1 cellular context compared by ENCODE assay signal in the genomic region with DNA sequence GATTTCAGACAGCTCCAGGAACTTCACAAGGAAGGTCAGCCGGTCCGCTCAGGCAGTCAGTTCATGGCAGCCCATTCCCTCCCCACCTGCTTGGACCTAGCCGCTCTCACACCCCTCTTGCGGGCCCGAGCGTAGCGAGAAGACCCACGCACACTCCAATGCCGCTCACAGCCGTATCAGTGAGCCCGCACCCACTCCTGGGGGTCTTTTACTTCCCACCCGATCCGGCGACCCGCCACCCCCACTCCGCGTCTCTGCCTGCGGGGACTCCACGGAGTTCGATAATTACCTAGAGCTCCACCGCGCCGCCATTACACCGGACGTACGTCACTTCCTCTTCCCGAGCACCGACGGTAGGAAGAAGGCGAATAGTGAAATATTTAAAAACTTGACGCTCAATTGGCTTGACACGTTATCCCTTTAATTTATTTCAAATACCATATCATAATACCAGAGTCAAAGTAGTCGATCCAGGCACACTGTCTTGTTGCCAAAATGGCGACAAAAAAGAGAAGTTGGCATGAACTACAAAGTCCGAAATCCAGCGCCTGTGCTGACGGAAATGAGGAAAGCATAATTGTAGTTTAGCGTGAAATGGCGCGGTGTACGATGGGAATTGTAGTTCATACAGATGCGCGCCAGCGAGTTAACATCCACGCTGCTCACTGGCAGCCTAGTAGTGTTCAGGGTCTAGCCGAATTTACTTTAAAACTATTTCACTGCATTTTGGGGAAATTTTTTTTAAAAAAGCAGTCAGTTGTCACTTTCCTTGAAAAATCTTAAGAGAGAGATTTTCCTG.
A peak's percentile ranks its signal among the peaks of the same experiment; 100 is the strongest.
TF ChIP-seq lines count a peak whose summit lies in the region.

A gene (minus strand): TSS at position 517 of the 799 bp plus-strand sequence. CDS start 13,956 bp downstream, outside the sequence.

TF ChIP-seq in HepG2, 621 proteins besides CTCF, POLR2A, EP300 and RAD21 (continued from another document and continues in another):
- TF ChIP-seq ZNF713 (CRISPR knock-in tag; IDR thresholded peaks at IDR 0.05) (peak; percentile 95; the same call in 1 of the 2 replicates), MXD4 (CRISPR knock-in tag; IDR thresholded peaks at IDR 0.05) (peak; percentile 71), TMF1 (CRISPR knock-in tag; IDR thresholded peaks at IDR 0.05; ENCODE audit: low read depth) (0 out of 2 replicates have a peak, but pooled peaks have one; percentile 53), TBL1XR1 (IDR thresholded peaks at IDR 0.05; ENCODE audit: borderline replicate concordance, low read length, partially characterized antibody) (peak; percentile 1), ATAD3A (CRISPR knock-in tag; IDR thresholded peaks at IDR 0.05) (no peak), ZNF564 (CRISPR knock-in tag; IDR thresholded peaks at IDR 0.05) (peak; percentile 78; the same call in 1 of the 2 replicates), ZNF7 (CRISPR knock-in tag; IDR thresholded peaks at IDR 0.05) (no peak), ZNF430 (CRISPR knock-in tag; IDR thresholded peaks at IDR 0.05) (peak; percentile 89; the same call in 1 of the 2 replicates), SALL2 (CRISPR knock-in tag; IDR thresholded peaks at IDR 0.05) (peak; percentile 77), ZNF724P (CRISPR knock-in tag; IDR thresholded peaks at IDR 0.05; ENCODE audit: borderline replicate concordance) (peak; percentile 90; the same call in 1 of the 2 replicates), POGZ (CRISPR knock-in tag; IDR thresholded peaks at IDR 0.05) (peak; percentile 83), KMT2B (CRISPR knock-in tag; IDR thresholded peaks at IDR 0.05) (peak; percentile 98), ZNF775 (CRISPR knock-in tag; IDR thresholded peaks at IDR 0.05; ENCODE audit: borderline replicate concordance) (no peak), AGO1 (IDR thresholded peaks at IDR 0.05; ENCODE audit: low read depth, low read length, poor library complexity, severe bottlenecking) (no peak), ERF (CRISPR knock-in tag; IDR thresholded peaks at IDR 0.05) (peak; percentile 96), PHF21A (CRISPR knock-in tag; IDR thresholded peaks at IDR 0.05) (peak; percentile 60; the same call in 1 of the 2 replicates), NFE2L2 (IDR thresholded peaks at IDR 0.05; ENCODE audit: low read length) (0 out of 2 replicates have a peak, but pooled peaks have one; percentile 1), KDM6A (CRISPR knock-in tag; IDR thresholded peaks at IDR 0.05; ENCODE audit: low read depth) (no peak), SMAD1 (CRISPR knock-in tag; IDR thresholded peaks at IDR 0.05; ENCODE audit: borderline replicate concordance, low read depth) (peak; percentile 93; the same call in 1 of the 2 replicates), SALL1 (CRISPR knock-in tag; IDR thresholded peaks at IDR 0.05) (peak; percentile 93), HOXA5 (CRISPR knock-in tag; IDR thresholded peaks at IDR 0.05) (peak; percentile 85), ZBTB21 (CRISPR knock-in tag; IDR thresholded peaks at IDR 0.05) (peak; percentile 75; the same call in 1 of the 2 replicates)
- TF ChIP-seq, protein P1, sequence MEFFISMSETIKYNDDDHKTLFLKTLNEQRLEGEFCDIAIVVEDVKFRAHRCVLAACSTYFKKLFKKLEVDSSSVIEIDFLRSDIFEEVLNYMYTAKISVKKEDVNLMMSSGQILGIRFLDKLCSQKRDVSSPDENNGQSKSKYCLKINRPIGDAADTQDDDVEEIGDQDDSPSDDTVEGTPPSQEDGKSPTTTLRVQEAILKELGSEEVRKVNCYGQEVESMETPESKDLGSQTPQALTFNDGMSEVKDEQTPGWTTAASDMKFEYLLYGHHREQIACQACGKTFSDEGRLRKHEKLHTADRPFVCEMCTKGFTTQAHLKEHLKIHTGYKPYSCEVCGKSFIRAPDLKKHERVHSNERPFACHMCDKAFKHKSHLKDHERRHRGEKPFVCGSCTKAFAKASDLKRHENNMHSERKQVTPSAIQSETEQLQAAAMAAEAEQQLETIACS (CRISPR knock-in tag; IDR thresholded peaks at IDR 0.05), result 0 out of 2 replicates have a peak, but pooled peaks have one; percentile 10
- TF ChIP-seq, protein P2, sequence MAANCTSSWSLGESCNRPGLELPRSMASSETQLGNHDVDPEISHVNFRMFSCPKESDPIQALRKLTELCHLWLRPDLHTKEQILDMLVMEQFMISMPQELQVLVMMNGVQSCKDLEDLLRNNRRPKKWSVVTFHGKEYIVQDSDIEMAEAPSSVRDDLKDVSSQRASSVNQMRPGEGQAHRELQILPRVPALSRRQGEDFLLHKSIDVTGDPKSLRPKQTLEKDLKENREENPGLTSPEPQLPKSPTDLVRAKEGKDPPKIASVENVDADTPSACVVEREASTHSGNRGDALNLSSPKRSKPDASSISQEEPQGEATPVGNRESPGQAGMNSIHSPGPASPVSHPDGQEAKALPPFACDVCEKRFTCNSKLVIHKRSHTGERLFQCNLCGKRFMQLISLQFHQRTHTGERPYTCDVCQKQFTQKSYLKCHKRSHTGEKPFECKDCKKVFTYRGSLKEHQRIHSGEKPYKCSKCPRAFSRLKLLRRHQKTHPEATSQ (CRISPR knock-in tag; IDR thresholded peaks at IDR 0.05; ENCODE audit: borderline replicate concordance), result no peak; the same call in 1 of the 2 replicates
- TF ChIP-seq, protein P3, sequence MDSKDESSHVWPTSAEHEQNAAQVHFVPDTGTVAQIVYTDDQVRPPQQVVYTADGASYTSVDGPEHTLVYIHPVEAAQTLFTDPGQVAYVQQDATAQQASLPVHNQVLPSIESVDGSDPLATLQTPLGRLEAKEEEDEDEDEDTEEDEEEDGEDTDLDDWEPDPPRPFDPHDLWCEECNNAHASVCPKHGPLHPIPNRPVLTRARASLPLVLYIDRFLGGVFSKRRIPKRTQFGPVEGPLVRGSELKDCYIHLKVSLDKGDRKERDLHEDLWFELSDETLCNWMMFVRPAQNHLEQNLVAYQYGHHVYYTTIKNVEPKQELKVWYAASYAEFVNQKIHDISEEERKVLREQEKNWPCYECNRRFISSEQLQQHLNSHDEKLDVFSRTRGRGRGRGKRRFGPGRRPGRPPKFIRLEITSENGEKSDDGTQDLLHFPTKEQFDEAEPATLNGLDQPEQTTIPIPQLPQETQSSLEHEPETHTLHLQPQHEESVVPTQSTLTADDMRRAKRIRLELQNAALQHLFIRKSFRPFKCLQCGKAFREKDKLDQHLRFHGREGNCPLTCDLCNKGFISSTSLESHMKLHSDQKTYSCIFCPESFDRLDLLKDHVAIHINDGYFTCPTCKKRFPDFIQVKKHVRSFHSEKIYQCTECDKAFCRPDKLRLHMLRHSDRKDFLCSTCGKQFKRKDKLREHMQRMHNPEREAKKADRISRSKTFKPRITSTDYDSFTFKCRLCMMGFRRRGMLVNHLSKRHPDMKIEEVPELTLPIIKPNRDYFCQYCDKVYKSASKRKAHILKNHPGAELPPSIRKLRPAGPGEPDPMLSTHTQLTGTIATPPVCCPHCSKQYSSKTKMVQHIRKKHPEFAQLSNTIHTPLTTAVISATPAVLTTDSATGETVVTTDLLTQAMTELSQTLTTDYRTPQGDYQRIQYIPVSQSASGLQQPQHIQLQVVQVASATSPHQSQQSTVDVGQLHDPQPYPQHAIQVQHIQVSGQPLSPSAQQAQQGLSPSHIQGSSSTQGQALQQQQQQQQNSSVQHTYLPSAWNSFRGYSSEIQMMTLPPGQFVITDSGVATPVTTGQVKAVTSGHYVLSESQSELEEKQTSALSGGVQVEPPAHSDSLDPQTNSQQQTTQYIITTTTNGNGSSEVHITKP (CRISPR knock-in tag; IDR thresholded peaks at IDR 0.05; ENCODE audit: low read depth), result peak; percentile 77
- TF ChIP-seq, protein P4, sequence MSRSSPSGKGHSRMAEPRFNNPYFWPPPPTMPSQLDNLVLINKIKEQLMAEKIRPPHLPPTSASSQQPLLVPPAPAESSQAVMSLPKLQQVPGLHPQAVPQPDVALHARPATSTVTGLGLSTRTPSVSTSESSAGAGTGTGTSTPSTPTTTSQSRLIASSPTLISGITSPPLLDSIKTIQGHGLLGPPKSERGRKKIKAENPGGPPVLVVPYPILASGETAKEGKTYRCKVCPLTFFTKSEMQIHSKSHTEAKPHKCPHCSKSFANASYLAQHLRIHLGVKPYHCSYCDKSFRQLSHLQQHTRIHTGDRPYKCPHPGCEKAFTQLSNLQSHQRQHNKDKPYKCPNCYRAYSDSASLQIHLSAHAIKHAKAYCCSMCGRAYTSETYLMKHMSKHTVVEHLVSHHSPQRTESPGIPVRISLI (CRISPR knock-in tag; IDR thresholded peaks at IDR 0.05; ENCODE audit: borderline replicate concordance), result 0 out of 2 replicates have a peak, but pooled peaks have one; percentile 36
- TF ChIP-seq, protein P5, sequence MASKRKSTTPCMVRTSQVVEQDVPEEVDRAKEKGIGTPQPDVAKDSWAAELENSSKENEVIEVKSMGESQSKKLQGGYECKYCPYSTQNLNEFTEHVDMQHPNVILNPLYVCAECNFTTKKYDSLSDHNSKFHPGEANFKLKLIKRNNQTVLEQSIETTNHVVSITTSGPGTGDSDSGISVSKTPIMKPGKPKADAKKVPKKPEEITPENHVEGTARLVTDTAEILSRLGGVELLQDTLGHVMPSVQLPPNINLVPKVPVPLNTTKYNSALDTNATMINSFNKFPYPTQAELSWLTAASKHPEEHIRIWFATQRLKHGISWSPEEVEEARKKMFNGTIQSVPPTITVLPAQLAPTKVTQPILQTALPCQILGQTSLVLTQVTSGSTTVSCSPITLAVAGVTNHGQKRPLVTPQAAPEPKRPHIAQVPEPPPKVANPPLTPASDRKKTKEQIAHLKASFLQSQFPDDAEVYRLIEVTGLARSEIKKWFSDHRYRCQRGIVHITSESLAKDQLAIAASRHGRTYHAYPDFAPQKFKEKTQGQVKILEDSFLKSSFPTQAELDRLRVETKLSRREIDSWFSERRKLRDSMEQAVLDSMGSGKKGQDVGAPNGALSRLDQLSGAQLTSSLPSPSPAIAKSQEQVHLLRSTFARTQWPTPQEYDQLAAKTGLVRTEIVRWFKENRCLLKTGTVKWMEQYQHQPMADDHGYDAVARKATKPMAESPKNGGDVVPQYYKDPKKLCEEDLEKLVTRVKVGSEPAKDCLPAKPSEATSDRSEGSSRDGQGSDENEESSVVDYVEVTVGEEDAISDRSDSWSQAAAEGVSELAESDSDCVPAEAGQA (IDR thresholded peaks at IDR 0.05; ENCODE audit: low read depth), result peak; percentile 97
- TF ChIP-seq, protein P5 (CRISPR knock-in tag; IDR thresholded peaks at IDR 0.05; ENCODE audit: borderline replicate concordance), result no peak
- TF ChIP-seq, protein P6, sequence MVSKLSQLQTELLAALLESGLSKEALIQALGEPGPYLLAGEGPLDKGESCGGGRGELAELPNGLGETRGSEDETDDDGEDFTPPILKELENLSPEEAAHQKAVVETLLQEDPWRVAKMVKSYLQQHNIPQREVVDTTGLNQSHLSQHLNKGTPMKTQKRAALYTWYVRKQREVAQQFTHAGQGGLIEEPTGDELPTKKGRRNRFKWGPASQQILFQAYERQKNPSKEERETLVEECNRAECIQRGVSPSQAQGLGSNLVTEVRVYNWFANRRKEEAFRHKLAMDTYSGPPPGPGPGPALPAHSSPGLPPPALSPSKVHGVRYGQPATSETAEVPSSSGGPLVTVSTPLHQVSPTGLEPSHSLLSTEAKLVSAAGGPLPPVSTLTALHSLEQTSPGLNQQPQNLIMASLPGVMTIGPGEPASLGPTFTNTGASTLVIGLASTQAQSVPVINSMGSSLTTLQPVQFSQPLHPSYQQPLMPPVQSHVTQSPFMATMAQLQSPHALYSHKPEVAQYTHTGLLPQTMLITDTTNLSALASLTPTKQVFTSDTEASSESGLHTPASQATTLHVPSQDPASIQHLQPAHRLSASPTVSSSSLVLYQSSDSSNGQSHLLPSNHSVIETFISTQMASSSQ (IDR thresholded peaks at IDR 0.05; ENCODE audit: low read depth), result no peak
- TF ChIP-seq, protein P6 (CRISPR knock-in tag; IDR thresholded peaks at IDR 0.05; ENCODE audit: borderline replicate concordance), result peak; percentile 78; the same call in 1 of the 2 replicates
